Comparison of ENCODE assay signal across 8 cellular contexts in genomic region chr4:17781072-17781830, GRCh38. TPM values are rescaled to one million over a fixed set of nuclear protein-coding genes. Genes with fewer than 3 reads are reported as not detected.
DNase-seq lines count a peak whose midpoint lies in the region; ATAC-seq and TF ChIP-seq lines count a peak whose summit lies in the region.

Gene FAM184B, minus strand, starts transcription at chr4:17781621. Its CDS starts 322 bp downstream, at chr4:17781299.

- H3K27me3 Mint-ChIP-seq in CD8-positive, alpha-beta T cell (ENCODE audit: low read depth) = peaks cover 34% of the 10 kb centered on the region
- peaks cover 28 to 62% (median 36%) of the 10 kb centered on the region in 5 donors for H3K27me3 Mint-ChIP-seq in naive thymus-derived CD8-positive, alpha-beta T cell

- POLR2A ChIA-PET in CD8-positive, alpha-beta T cell (lab: Charles Lee) = interaction anchor here (0.6 kb wide), 1 partner anchor 965 kb away, joined by 3 read pairs; no protein-coding TSS in a partner anchor
- POLR2A ChIA-PET in naive thymus-derived CD8-positive, alpha-beta T cell (lab: Charles Lee) = no interaction called here

- H3K27ac Mint-ChIP-seq in CD8-positive, alpha-beta T cell = no peak within 1 kb of the TSS
- no peak within 1 kb of the TSS for H3K27ac Mint-ChIP-seq in naive thymus-derived CD8-positive, alpha-beta T cell

- H3K9me3 ChIP-seq in CD8-positive, alpha-beta T cell (ENCODE audit: low read length) = no peaks in the 10 kb centered on the region

- no peaks in the 10 kb centered on the region for H3K9me3 Mint-ChIP-seq in CD8-positive, alpha-beta T cell
- no peaks in the 10 kb centered on the region for H3K9me3 Mint-ChIP-seq in naive thymus-derived CD8-positive, alpha-beta T cell

- DNase-seq in CD8-positive, alpha-beta T cell = no peak
- DNase-seq in NCI-H2171 treated with DMSO at 0.1 percent for 48 hours (lab: John Stamatoyannopoulos, UW) (peak; percentile 25), epithelial cell of proximal tubule (ENCODE audit: low read depth) (no peak), epidermal melanocyte (ENCODE audit: insufficient read length, low spot score) (no peak), cortex of kidney (lab: John Stamatoyannopoulos, UW) (no peak)
- no peak for DNase-seq in naive thymus-derived CD8-positive, alpha-beta T cell

- CTCF ChIA-PET in CD8-positive, alpha-beta T cell (lab: Charles Lee) = no interaction called here

- TF ChIP-seq CTCF in CD8-positive, alpha-beta T cell (IDR thresholded peaks at IDR 0.05) = no peak
- no peak for TF ChIP-seq CTCF in epithelial cell of proximal tubule (conservative IDR thresholded peaks at IDR 0.05; ENCODE audit: low read depth, low read length)

- H3K4me3 Mint-ChIP-seq in CD8-positive, alpha-beta T cell = peak within 1 kb of the TSS; percentile 26
- H3K4me3 Mint-ChIP-seq in naive thymus-derived CD8-positive, alpha-beta T cell = peak within 1 kb of the TSS; percentile 1 to 75 (median 40)

- no peak within 1 kb of the TSS for H3K27ac ChIP-seq in CD8-positive, alpha-beta T cell (ENCODE audit: low read depth, low read length)

- no peaks in the 10 kb centered on the region for H3K36me3 Mint-ChIP-seq in CD8-positive, alpha-beta T cell
- peaks cover 3 to 7% (median 5%) of the 10 kb centered on the region in 3 donors for H3K36me3 Mint-ChIP-seq in naive thymus-derived CD8-positive, alpha-beta T cell

- peaks cover 18% of the 10 kb centered on the region for H3K4me1 Mint-ChIP-seq in CD8-positive, alpha-beta T cell (ENCODE audit: low read depth)
- peaks cover 13 to 24% (median 21%) of the 10 kb centered on the region in 4 donors for H3K4me1 Mint-ChIP-seq in naive thymus-derived CD8-positive, alpha-beta T cell

- intact Hi-C loops in CD8-positive, alpha-beta T cell (cut with DNase I, micrococcal nuclease) = no loop called here

- peaks cover 7% of the 10 kb centered on the region for H3K4me1 ChIP-seq in CD8-positive, alpha-beta T cell (ENCODE audit: insufficient read depth, low read length)

- no peak within 1 kb of the TSS for H3K4me3 ChIP-seq in CD8-positive, alpha-beta T cell (ENCODE audit: low read depth, low read length)
- peak within 1 kb of the TSS; percentile 51 for H3K4me3 ChIP-seq in epithelial cell of proximal tubule (ENCODE audit: low read depth, low read length)

- ATAC-seq in CD8-positive, alpha-beta T cell = no peak
- peak in 1 of 2 donors; percentile 40 for ATAC-seq in naive thymus-derived CD8-positive, alpha-beta T cell
- ATAC-seq in HG03108 (IDR thresholded peaks at IDR 0.05; ENCODE audit: unreplicated experiment) (no peak), GM21529 (IDR thresholded peaks at IDR 0.05; ENCODE audit: unreplicated experiment) (no peak)

- H3K27me3 ChIP-seq in CD8-positive, alpha-beta T cell (ENCODE audit: insufficient read depth, low read length) = peaks cover 14% of the 10 kb centered on the region

- H3K36me3 ChIP-seq in CD8-positive, alpha-beta T cell (ENCODE audit: insufficient read depth, low read length) = no peaks in the 10 kb centered on the region

RNA-seq across cellular contexts. Expression of gene FAM184B, which starts in this region (rescaled TPM):
- total RNA-seq in CD8-positive, alpha-beta T cell = not detected
- total RNA-seq in epithelial cell of proximal tubule = 0.07 and 0.17 TPM in 2 replicates
- total RNA-seq in naive thymus-derived CD8-positive, alpha-beta T cell = not detected
- polyA plus RNA-seq in naive thymus-derived CD8-positive, alpha-beta T cell = under 1 TPM in 2 of 3 donors, not detected in 1; 0.03 to 0.13 TPM
